Comparison of ENCODE assay signal across 8 cellular contexts in genomic region chr5:108727154-108727638, GRCh38. TPM values are rescaled to one million over a fixed set of nuclear protein-coding genes. Genes with fewer than 3 reads are reported as not detected.
A peak's percentile ranks its signal among the peaks of the same experiment; 100 is the strongest.
DNase-seq lines count a peak whose midpoint lies in the region; ATAC-seq and TF ChIP-seq lines count a peak whose summit lies in the region.

No MANE protein-coding gene starts in this region.

- peak overlapping the region; percentile 92 for H2AFZ ChIP-seq in PC-3 (ENCODE audit: low read length)

- H3K27me3 ChIP-seq in PC-3 (ENCODE audit: low read length) (no peaks in the 10 kb centered on the region), dorsolateral prefrontal cortex (no peaks in the 10 kb centered on the region)

- H3K9ac ChIP-seq in PC-3 (ENCODE audit: low read length) = peak overlapping the region; percentile 92

- H3K79me2 ChIP-seq in PC-3 (ENCODE audit: low read length) = no peaks in the 10 kb centered on the region

- peak overlapping the region; percentile 65 for H3K4me3 Mint-ChIP-seq in activated CD4-positive, alpha-beta T cell treated with anti-CD3 and anti-CD28 coated beads, Interleukin-2, amount 10 ng/mL, durations not matched to agents 7 days and 5 days

- TF ChIP-seq CTCF in PC-3 (conservative IDR thresholded peaks at IDR 0.05; ENCODE audit: low read depth, low read length) (no peak), dorsolateral prefrontal cortex (IDR thresholded peaks at IDR 0.05 in 54 of 56, conservative IDR thresholded peaks at IDR 0.05 in 2 of 56; ENCODE audit: low read depth in 1 of 56, partially characterized antibody in 56 of 56) (no peak)

- no peak for ATAC-seq in PC-3
- no peak for ATAC-seq in HG03097 (IDR thresholded peaks at IDR 0.05; ENCODE audit: low FRiP score, unreplicated experiment)

- H3K4me1 ChIP-seq in PC-3 (ENCODE audit: insufficient read depth, low read length) (peaks cover 26% of the 10 kb centered on the region), urinary bladder (ENCODE audit: insufficient read depth) (no peaks in the 10 kb centered on the region)

- no peaks in the 10 kb centered on the region for H3K9me2 ChIP-seq in PC-3 (replicated peaks; ENCODE audit: low read length)

- H3K27ac ChIP-seq in PC-3 (ENCODE audit: low read length) = no peak overlapping the region
- H3K27ac ChIP-seq in dorsolateral prefrontal cortex = peak overlapping the region in 56 of 59 donors; percentile 5 to 95 (median 84)
- peak overlapping the region; percentile 76 for H3K27ac ChIP-seq in urinary bladder (ENCODE audit: low read depth)

- no peaks in the 10 kb centered on the region for H3K36me3 ChIP-seq in PC-3 (ENCODE audit: low read depth, low read length)
- H3K36me3 ChIP-seq in urinary bladder (ENCODE audit: insufficient read depth) = no peaks in the 10 kb centered on the region

- H3K9me3 Mint-ChIP-seq in activated CD4-positive, alpha-beta T cell treated with anti-CD3 and anti-CD28 coated beads, Interleukin-2, amount 10 ng/mL, durations not matched to agents 7 days and 5 days = no peaks in the 10 kb centered on the region

- H3K9me3 ChIP-seq in PC-3 (ENCODE audit: low read length) = no peaks in the 10 kb centered on the region

- no peaks in the 10 kb centered on the region for H4K20me1 ChIP-seq in PC-3 (ENCODE audit: low read length)

- WGBS in urinary bladder = 21% methylated on average over 8 of the region's 8 CpGs

- H3K36me3 Mint-ChIP-seq in activated CD4-positive, alpha-beta T cell treated with anti-CD3 and anti-CD28 coated beads, Interleukin-2, amount 10 ng/mL, durations not matched to agents 7 days and 5 days (ENCODE audit: low read depth) = no peaks in the 10 kb centered on the region

- CTCF ChIA-PET in activated CD4-positive, alpha-beta T cell treated with anti-CD3 and anti-CD28 coated beads, Interleukin-2, amount 10 ng/mL, durations not matched to agents 7 days and 5 days (lab: Charles Lee) = interaction anchor here (1.3 kb wide), 1 partner anchor 9 kb away, joined by 5 read pairs; no protein-coding TSS in a partner anchor
- CTCF ChIA-PET in PC-3 (lab: Charles Lee) = no interaction called here

- peaks cover 63% of the 10 kb centered on the region for H3K27me3 Mint-ChIP-seq in activated CD4-positive, alpha-beta T cell treated with anti-CD3 and anti-CD28 coated beads, Interleukin-2, amount 10 ng/mL, durations not matched to agents 7 days and 5 days

- DNase-seq in activated CD4-positive, alpha-beta T cell treated with anti-CD3 and anti-CD28 coated beads, Interleukin-2, amount 10 ng/mL, durations not matched to agents 7 days and 5 days = no peak
- no peak for DNase-seq in activated CD4-positive, alpha-beta T cell treated with anti-CD3 and anti-CD28 coated beads, Interleukin-2, amount 50 U/mL, for 4 hours
- no peak for DNase-seq in PC-3
- peak in 2 of 10 donors; percentile 4 to 37 for DNase-seq in dorsolateral prefrontal cortex
- DNase-seq in medulla oblongata (ENCODE audit: extremely low spot score) = peak; percentile 54
- no peak for DNase-seq in stimulated activated naive CD4-positive, alpha-beta T cell treated with Interleukin-2 at 50 U/mL for 16 hours (lab: John Stamatoyannopoulos, UW)

- no peaks in the 10 kb centered on the region for H3F3A ChIP-seq in PC-3 (ENCODE audit: low read length, unreplicated experiment)

- no TSS peak for BruUV-seq in PC-3 (replicated peaks; lab: Mats Ljungman, UMichigan)

- intact Hi-C loops in PC-3 (cut with micrococcal nuclease) (loop anchor here (5.0 kb wide), 1 partner anchor 205 kb away; no protein-coding TSS in a partner anchor), dorsolateral prefrontal cortex (cut with DNase I) (loop anchor here in 1 of 2 donors (2.0 kb wide), 1 partner anchor 22 kb away; no protein-coding TSS in a partner anchor)

- POLR2A ChIA-PET in activated CD4-positive, alpha-beta T cell treated with anti-CD3 and anti-CD28 coated beads, Interleukin-2, amount 10 ng/mL, durations not matched to agents 7 days and 5 days (lab: Charles Lee) = no interaction called here
- POLR2A ChIA-PET in PC-3 (lab: Charles Lee; ENCODE audit: unreplicated experiment) = no interaction called here

- peaks cover 21% of the 10 kb centered on the region for H3K4me1 Mint-ChIP-seq in activated CD4-positive, alpha-beta T cell treated with anti-CD3 and anti-CD28 coated beads, Interleukin-2, amount 10 ng/mL, durations not matched to agents 7 days and 5 days

- peak overlapping the region; percentile 88 for H3K4me2 ChIP-seq in PC-3 (ENCODE audit: low read length)

- no peak overlapping the region for H3K27ac Mint-ChIP-seq in activated CD4-positive, alpha-beta T cell treated with anti-CD3 and anti-CD28 coated beads, Interleukin-2, amount 10 ng/mL, durations not matched to agents 7 days and 5 days

- H3K4me3 ChIP-seq in PC-3 (ENCODE audit: low read length) = peak overlapping the region; percentile 79
- H3K4me3 ChIP-seq in dorsolateral prefrontal cortex = peak overlapping the region; percentile 2 to 88 (median 77)
- H3K4me3 ChIP-seq in urinary bladder (ENCODE audit: low read depth, low read length) = peak overlapping the region; percentile 61

RNA-seq across cellular contexts. Expression of gene FER, which starts 20.5 kb away (rescaled TPM):
- total RNA-seq in activated CD4-positive, alpha-beta T cell treated with anti-CD3 and anti-CD28 coated beads, Interleukin-2, amount 10 ng/mL, durations not matched to agents 7 days and 5 days = 1 to 10 TPM; 4.0 to 5.2 TPM
- total RNA-seq in PC-3 (2014; rRNA removed) (19.4 and 20.2 TPM in 2 replicates), dorsolateral prefrontal cortex (10 to 100 TPM; 39.6 to 77.6 (median 61.7) TPM), urinary bladder (84.6 TPM)
- 6.3 TPM for polyA plus RNA-seq in urinary bladder
